In the genomic region with DNA sequence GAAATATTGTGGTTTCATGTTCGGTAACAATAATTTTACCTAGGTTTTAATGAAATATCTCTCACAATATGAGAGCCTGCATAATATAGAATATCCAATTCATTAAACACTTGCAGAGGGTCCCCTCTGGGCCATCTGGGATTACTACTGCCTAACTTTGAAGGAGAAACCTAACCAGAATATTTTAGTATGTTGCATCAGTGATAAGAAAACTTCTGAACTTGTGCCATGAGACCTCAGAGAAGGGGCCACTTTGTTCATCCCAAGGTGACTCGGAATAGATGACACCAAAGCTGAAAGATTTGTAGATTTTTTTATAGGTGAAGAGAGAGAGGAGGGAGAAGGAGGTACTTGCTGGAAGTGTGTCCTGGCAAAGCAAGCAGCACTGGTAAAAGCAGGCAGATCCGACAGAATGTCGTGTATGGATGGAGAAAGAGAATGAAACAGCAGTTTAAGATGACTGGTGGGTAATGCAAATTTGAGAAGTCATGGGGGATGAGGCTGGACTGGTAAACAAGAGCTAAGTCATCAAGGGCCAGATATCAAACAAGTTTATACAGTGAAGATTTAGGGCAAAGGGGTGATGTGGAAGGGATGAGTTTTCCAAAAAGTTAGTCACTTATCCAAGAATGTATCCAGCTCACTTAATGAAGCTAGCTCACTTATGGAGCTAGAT, we compare ENCODE assay signal across 25 cellular contexts.
A peak's percentile ranks its signal among the peaks of the same experiment; 100 is the strongest.
DNase-seq lines count a peak whose midpoint lies in the region; ATAC-seq, FAIRE-seq and TF ChIP-seq lines count a peak whose summit lies in the region.
"Had no signal": no experiment of that assay in that cellular context is flagged by ENCODE, and none has a peak within 500 bp of the region (broad histone marks: within the 10 kb centered on the region; RNA-seq: fewer than 3 reads in every experiment).

No MANE protein-coding gene starts in this region.

- H3K4me2 ChIP-seq in A549, result peak overlapping the region; percentile 61
- H3K4me2 ChIP-seq in endothelial cell of umbilical vein (ENCODE audit: insufficient read depth, low read length), result no peak overlapping the region
- no peak overlapping the region for H3K4me2 ChIP-seq in mesendoderm (ENCODE audit: low read length)

- no peak overlapping the region for H2AK5ac ChIP-seq in mesendoderm (ENCODE audit: low read length)

- H3K27ac ChIP-seq in A549 (peak overlapping the region; percentile 72 to 81), endothelial cell of umbilical vein (ENCODE audit: insufficient read depth, low read depth, low read length) (no peak overlapping the region), mesendoderm (ENCODE audit: low read depth, low read length) (no peak overlapping the region), vagina (no peak overlapping the region)
- H3K27ac ChIP-seq: body of pancreas, dorsolateral prefrontal cortex, thoracic aorta had no signal

- H2BK5ac ChIP-seq in mesendoderm (ENCODE audit: low read length), result no peak overlapping the region

- H3K9ac ChIP-seq in endothelial cell of umbilical vein (replicated peaks; ENCODE audit: extremely low read depth, insufficient read depth, low read length) (no peak overlapping the region), mesendoderm (ENCODE audit: low read length) (no peak overlapping the region)

- no peaks in the 10 kb centered on the region for H4K20me1 ChIP-seq in endothelial cell of umbilical vein (replicated peaks; ENCODE audit: control insufficient read depth, extremely low read depth, insufficient read depth, low read length)

- H3K27me3 ChIP-seq in endothelial cell of umbilical vein (ENCODE audit: control insufficient read depth in 2 of 2, insufficient read depth in 2 of 2, low read length in 2 of 2) (no peaks in the 10 kb centered on the region), mesendoderm (ENCODE audit: insufficient read depth, low read length, poor library complexity) (no peaks in the 10 kb centered on the region), vagina (no peaks in the 10 kb centered on the region)
- H3K27me3 ChIP-seq: body of pancreas, dorsolateral prefrontal cortex had no signal

- dilution Hi-C loops in endothelial cell of umbilical vein (cut with MboI; ENCODE audit: extremely low pct_ligation_motif_present, low sequenced_read_pairs), result loop anchor here (25.0 kb wide), 1 partner anchor 456 kb away; a partner anchor contains a TSS

- no TSS peak for BruUV-seq in endothelial cell of umbilical vein (replicated peaks; lab: Mats Ljungman, UMichigan)

- CTCF ChIA-PET in A549 (lab: Yijun Ruan, JAX) (interaction anchor here (0.9 to 6.6 kb wide), 12 partner anchors 14 to 489 kb away, joined by 3 to 103 read pairs (median 7); a partner anchor contains a TSS), endothelial cell of umbilical vein (lab: Charles Lee) (interaction anchor here (1.2 to 3.8 kb wide), 14 partner anchors 13 to 488 kb away, joined by 3 to 158 read pairs (median 7); a partner anchor contains a TSS)

- H3K56ac ChIP-seq in mesendoderm (ENCODE audit: low read length), result peak overlapping the region; percentile 75

- H4K5ac ChIP-seq in mesendoderm (ENCODE audit: low read length), result peak overlapping the region; percentile 49

- H3K9me3 ChIP-seq in A549, result peaks cover 6% of the 10 kb centered on the region; the same call in 1 of the 3 replicates
- H3K9me3 ChIP-seq in endothelial cell of umbilical vein (replicated peaks; ENCODE audit: control insufficient read depth, insufficient read depth, low read length), result no peaks in the 10 kb centered on the region
- no peaks in the 10 kb centered on the region for H3K9me3 ChIP-seq in vagina
- H3K9me3 ChIP-seq: body of pancreas, thoracic aorta had no signal

- H4K8ac ChIP-seq in mesendoderm (ENCODE audit: low read depth, low read length), result no peak overlapping the region

- ATAC-seq in A549, result peak; percentile 39 to 61; a peak in 3 of 6 replicates
- ATAC-seq in HG03571 (IDR thresholded peaks at IDR 0.05; ENCODE audit: unreplicated experiment), result no peak
- ATAC-seq: body of pancreas; GM12878; stimulated activated naive CD8-positive, alpha-beta T cell treated with anti-CD3 and anti-CD28 coated beads, Interleukin-15, Interleukin-2, amounts not matched to agents 100 U/mL and 50 U/mL, for 24 hours had no signal

- peaks cover 33% of the 10 kb centered on the region for H3K4me1 ChIP-seq in A549
- peaks cover 5% of the 10 kb centered on the region for H3K4me1 ChIP-seq in endothelial cell of umbilical vein (ENCODE audit: control insufficient read depth, extremely low read depth, insufficient read depth, low read length)
- no peaks in the 10 kb centered on the region for H3K4me1 ChIP-seq in mesendoderm (ENCODE audit: control insufficient read depth, low read depth, low read length)
- H3K4me1 ChIP-seq in vagina, result no peaks in the 10 kb centered on the region
- H3K4me1 ChIP-seq: body of pancreas had no signal

- H3K23ac ChIP-seq in mesendoderm (ENCODE audit: low read length), result no peak overlapping the region

- TF ChIP-seq POLR2A in A549 (IDR thresholded peaks at IDR 0.05; ENCODE audit: low read length) (no peak), endothelial cell of umbilical vein (IDR thresholded peaks at IDR 0.05; ENCODE audit: low read depth, low read length) (no peak), vagina (IDR thresholded peaks at IDR 0.05) (no peak)

- H3K4me3 ChIP-seq in A549, result no peak overlapping the region
- no peak overlapping the region for H3K4me3 ChIP-seq in endothelial cell of umbilical vein (replicated peaks in 1 of 3; ENCODE audit: insufficient read depth in 1 of 3, low read depth in 1 of 3, low read length in 3 of 3)
- no peak overlapping the region for H3K4me3 ChIP-seq in mesendoderm (ENCODE audit: low read length)
- no peak overlapping the region for H3K4me3 ChIP-seq in vagina
- H3K4me3 ChIP-seq: body of pancreas, dorsolateral prefrontal cortex, GM12878, lung, thoracic aorta had no signal

- WGBS in A549 (ENCODE audit: missing lambda C conversion rate), result 53% methylated on average over 4 of the region's 4 CpGs
- WGBS in mesendoderm (ENCODE audit: extremely low coverage, insufficient coverage, low lambda C conversion rate), result no CpG with 5 or more reads among the region's 4 CpGs

- peak overlapping the region; percentile 57 for H2BK15ac ChIP-seq in mesendoderm (replicated peaks; ENCODE audit: low read depth)

- H3K4ac ChIP-seq in mesendoderm (ENCODE audit: low read depth, low read length), result no peak overlapping the region

- intact Hi-C loops in endothelial cell of umbilical vein (cut with micrococcal nuclease) (loop anchor here (5.0 kb wide), 1 partner anchor 381 kb away; no protein-coding TSS in a partner anchor), vagina (cut with DNase I) (loop anchor here (10.0 kb wide), 1 partner anchor 454 kb away; a partner anchor contains a TSS)

- no peak for DNase-seq in A549 (ENCODE audit: low read depth in 1 of 2, low spot score in 1 of 2)
- peak; percentile 32 for DNase-seq in OCI-M1 (lab: John Stamatoyannopoulos, UW)
- no peak for DNase-seq in endothelial cell of umbilical vein (ENCODE audit: low read depth, low spot score)
- DNase-seq in mesendoderm, result no peak
- no peak for DNase-seq in DMS53 (lab: John Stamatoyannopoulos, UW)
- DNase-seq in stimulated activated CD4-positive, alpha-beta T cell treated with anti-CD3 and anti-CD28 coated beads, Interleukin-4, amount 100 ng/mL, for 4 hours, result no peak
- no peak for DNase-seq in vagina (ENCODE audit: extremely low spot score in 2 of 2)
- DNase-seq: activated CD4-positive, alpha-beta T cell treated with anti-CD3 and anti-CD28 coated beads for 48 hours; activated gamma-delta T cell treated with Interleukin-2 at 50 U/mL for 16 hours; activated T-cell treated with anti-CD3 and anti-CD28 coated beads, Interleukin-2, amount 50 U/mL, for 24 hours; AML-193; body of pancreas; CD4-positive, alpha-beta T cell; dorsolateral prefrontal cortex; EL; head of caudate nucleus; NCI-H2081 treated with DMSO at 0.1 percent for 48 hours; NCI-H446; NCI-H82; stimulated activated naive CD8-positive, alpha-beta T cell treated with anti-CD3 and anti-CD28 coated beads, Interleukin-15, Interleukin-2, amounts not matched to agents 100 U/mL and 50 U/mL, for 24 hours had no signal

- H2AFZ ChIP-seq in endothelial cell of umbilical vein (ENCODE audit: low read depth, low read length), result peak overlapping the region; percentile 51

- no peak overlapping the region for H2BK120ac ChIP-seq in mesendoderm (ENCODE audit: low read depth, low read length)

- no peaks in the 10 kb centered on the region for H3K79me1 ChIP-seq in mesendoderm (ENCODE audit: low read length)

- H3K18ac ChIP-seq in mesendoderm (ENCODE audit: low read length), result no peak overlapping the region

- no peaks in the 10 kb centered on the region for H3K9me1 ChIP-seq in endothelial cell of umbilical vein (replicated peaks; ENCODE audit: control insufficient read depth, extremely low read depth, insufficient read depth, low read length)

- FAIRE-seq in A549 (lab: Jason Lieb, UNC), result no peak
- FAIRE-seq in endothelial cell of umbilical vein (lab: Jason Lieb, UNC), result no peak
- FAIRE-seq: A204.1, GM12878 had no signal

- no peak for TF ChIP-seq CTCF in A549 (IDR thresholded peaks at IDR 0.05)
- no peak for TF ChIP-seq CTCF in endothelial cell of umbilical vein (IDR thresholded peaks at IDR 0.05; ENCODE audit: extremely low read depth in 1 of 2, insufficient read depth in 1 of 2, low read depth in 1 of 2, low read length in 2 of 2)
- no peak for TF ChIP-seq CTCF in vagina (IDR thresholded peaks at IDR 0.05)

- H3K79me2 ChIP-seq in endothelial cell of umbilical vein (ENCODE audit: control insufficient read depth, insufficient read depth, low read length), result no peaks in the 10 kb centered on the region
- H3K79me2 ChIP-seq in mesendoderm (ENCODE audit: control insufficient read depth, insufficient read depth, low read length), result no peaks in the 10 kb centered on the region

- no peak for TF ChIP-seq RAD21 in A549 (conservative IDR thresholded peaks at IDR 0.05 in 1 of 2, IDR thresholded peaks at IDR 0.05 in 1 of 2)

- no peak for TF ChIP-seq EP300 in A549 (IDR thresholded peaks at IDR 0.05)

- POLR2A ChIA-PET in A549 (lab: Yijun Ruan, JAX) (interaction anchor here (3.8 kb wide), 1 partner anchor 453 kb away, joined by 32 read pairs; a partner anchor contains a TSS), endothelial cell of umbilical vein (lab: Charles Lee) (no interaction called here)

- H3K36me3 ChIP-seq in endothelial cell of umbilical vein (ENCODE audit: control insufficient read depth in 2 of 2, extremely low read depth in 1 of 2, insufficient read depth in 2 of 2, low read length in 2 of 2), result no peaks in the 10 kb centered on the region
- no peaks in the 10 kb centered on the region for H3K36me3 ChIP-seq in mesendoderm (ENCODE audit: control insufficient read depth, insufficient read depth, low read length)
- H3K36me3 ChIP-seq in vagina, result no peaks in the 10 kb centered on the region
- H3K36me3 ChIP-seq: thoracic aorta had no signal

TF ChIP-seq in A549, 52 proteins besides CTCF, POLR2A, EP300 and RAD21 (continues in another document):
- TF ChIP-seq GATA3 (IDR thresholded peaks at IDR 0.05; ENCODE audit: borderline replicate concordance) (no peak), RARB (CRISPR knock-in tag; IDR thresholded peaks at IDR 0.05) (no peak)

TF ChIP-seq in endothelial cell of umbilical vein, 7 proteins besides CTCF, POLR2A, EP300 and RAD21 (continues in another document):
- no peak for TF ChIP-seq POLR2AphosphoS5 (IDR thresholded peaks at IDR 0.05; ENCODE audit: insufficient read depth, low read depth, low read length)

Comparison
In these comparisons a context has a peak if more than half of its experiments do, and no peak if none do; other contexts are left out.
1. H3K27ac ChIP-seq: peak in A549 (2 of 2); none in endothelial cell of umbilical vein (single experiment), mesendoderm (single experiment) and vagina (single experiment).